Comparison of ENCODE assay signal across 16 cellular contexts in the genomic region with DNA sequence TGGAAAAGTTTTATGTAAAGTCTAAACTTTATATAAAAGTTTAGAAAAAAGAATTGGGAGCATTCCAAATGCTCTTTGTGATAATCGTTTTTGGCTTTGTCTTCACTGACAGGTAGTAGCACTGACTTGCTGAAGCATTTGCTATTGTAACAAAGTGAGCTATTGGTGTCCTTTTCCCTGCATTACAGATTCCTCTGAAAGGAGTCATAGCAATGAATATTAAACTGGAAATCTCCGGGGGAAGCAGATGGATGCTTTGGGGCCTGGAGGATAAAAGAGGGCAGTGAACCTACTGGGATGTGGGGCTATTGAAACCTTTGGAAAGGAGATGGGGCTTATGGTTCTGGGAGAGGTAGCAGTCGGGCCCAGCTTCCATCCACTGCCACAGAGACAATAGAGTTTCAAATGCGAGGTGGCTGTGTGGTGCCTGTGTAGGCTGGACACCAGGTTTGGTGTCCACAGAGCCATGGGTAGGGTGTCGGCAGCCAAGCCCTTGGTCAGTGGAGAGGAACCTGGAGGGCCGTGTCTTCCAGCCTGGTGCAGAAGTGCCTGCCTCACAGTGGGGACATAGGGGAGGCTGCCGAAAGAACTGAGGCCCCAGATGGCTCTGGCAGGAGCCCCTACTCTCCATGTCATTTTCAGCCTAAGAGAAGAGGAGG. TPM values are rescaled to one million over a fixed set of nuclear protein-coding genes. Genes with fewer than 3 reads are reported as not detected.
DNase-seq lines count a peak whose midpoint lies in the region; ATAC-seq lines count a peak whose summit lies in the region.
"Had no signal": no experiment of that assay in that cellular context is flagged by ENCODE, and none has a peak within 500 bp of the region (broad histone marks: within the 10 kb centered on the region; RNA-seq: fewer than 3 reads in every experiment).

No MANE protein-coding gene starts in this region.

- H2BK5ac ChIP-seq in neuronal stem cell (ENCODE audit: low read length): no peak overlapping the region

- no peak overlapping the region for H3K4me3 Mint-ChIP-seq in dendritic cell treated with granulocyte-macrophage colony-stimulating factor and Interleukin-4, amounts not matched to agents 40 ng/mL and 50 ng/mL, for 4 days
- H3K4me3 Mint-ChIP-seq: activated B cell treated with CpG ODN at 0.5 μM for 24 hours; activated naive CD8-positive, alpha-beta T cell had no signal

- no peaks in the 10 kb centered on the region for H3K27me3 ChIP-seq in BLaER1 treated with 17β-estradiol and CSF1 and Interleukin-3, amounts not matched to agents 10 nM and 100 nM
- H3K27me3 ChIP-seq in neuronal stem cell (ENCODE audit: control insufficient read depth in 3 of 3, insufficient read depth in 3 of 3, low read depth in 1 of 3, low read length in 3 of 3): no peaks in the 10 kb centered on the region
- H3K27me3 ChIP-seq: BLaER1, pancreas, thyroid gland had no signal

- H3K27me3 Mint-ChIP-seq in dendritic cell treated with granulocyte-macrophage colony-stimulating factor and Interleukin-4, amounts not matched to agents 40 ng/mL and 50 ng/mL, for 4 days: no peaks in the 10 kb centered on the region
- H3K27me3 Mint-ChIP-seq: activated naive CD8-positive, alpha-beta T cell had no signal

- H3K9me3 ChIP-seq in BLaER1 treated with 17β-estradiol and CSF1 and Interleukin-3, amounts not matched to agents 10 nM and 100 nM (replicated peaks in 1 of 11): 0 out of 22 replicates have a peak, but pooled peaks cover 0 to 4% (median 0%) of the 10 kb centered on the region in 11 experiments
- H3K9me3 ChIP-seq in neuronal stem cell (replicated peaks in 1 of 2; ENCODE audit: control insufficient read depth in 2 of 2, insufficient read depth in 1 of 2, low read depth in 1 of 2, low read length in 2 of 2): peaks cover 0 to 2% of the 10 kb centered on the region in 2 donors
- H3K9me3 ChIP-seq: BLaER1, pancreas, thyroid gland had no signal

- no peaks in the 10 kb centered on the region for H3K79me1 ChIP-seq in neuronal stem cell (ENCODE audit: low read depth, low read length)

- H2AK5ac ChIP-seq in neuronal stem cell (ENCODE audit: low read depth, low read length): no peak overlapping the region

- DNase-seq in LHCN-M2 (ENCODE audit: low read depth) (peak; percentile 69), neuronal stem cell (ENCODE audit: low spot score) (no peak), COR-L47 (lab: John Stamatoyannopoulos, UW) (no peak), superior temporal gyrus (ENCODE audit: extremely low spot score) (no peak), NCI-H748 (lab: John Stamatoyannopoulos, UW; ENCODE audit: unreplicated experiment) (no peak)
- DNase-seq: activated B cell treated with CpG ODN at 0.5 μM for 24 hours, NCI-H2081 treated with DMSO at 0.1 percent for 48 hours, pancreas had no signal

- H3K27ac Mint-ChIP-seq in dendritic cell treated with granulocyte-macrophage colony-stimulating factor and Interleukin-4, amounts not matched to agents 40 ng/mL and 50 ng/mL, for 4 days: peak overlapping the region; percentile 90
- H3K27ac Mint-ChIP-seq: activated naive CD8-positive, alpha-beta T cell had no signal

- peak overlapping the region; percentile 5 for H3K18ac ChIP-seq in neuronal stem cell (ENCODE audit: low read length)

- no peak for ATAC-seq in GM21381 (IDR thresholded peaks at IDR 0.05; ENCODE audit: unreplicated experiment)

- H3K9ac ChIP-seq in BLaER1 treated with 17β-estradiol and CSF1 and Interleukin-3, amounts not matched to agents 10 nM and 100 nM: peak overlapping the region in 7 of 11 experiments; percentile 7 to 53 (median 19); a peak in 7 of 22 replicates
- no peak overlapping the region for H3K9ac ChIP-seq in neuronal stem cell (ENCODE audit: low read depth, low read length, poor library complexity)
- H3K9ac ChIP-seq: BLaER1 had no signal

- no peak overlapping the region for H2BK12ac ChIP-seq in neuronal stem cell (ENCODE audit: low read length)

- H3K23ac ChIP-seq in neuronal stem cell (ENCODE audit: low read depth, low read length, poor library complexity): no peak overlapping the region

- peaks cover 40 to 92% (median 75%) of the 10 kb centered on the region in 10 experiments for H3K4me1 ChIP-seq in BLaER1 treated with 17β-estradiol and CSF1 and Interleukin-3, amounts not matched to agents 10 nM and 100 nM
- peaks cover 6 to 14% of the 10 kb centered on the region in 2 donors for H3K4me1 ChIP-seq in neuronal stem cell (ENCODE audit: control insufficient read depth in 2 of 2, insufficient read depth in 1 of 2, low read depth in 1 of 2, low read length in 2 of 2)

- H3K36me3 Mint-ChIP-seq in dendritic cell treated with granulocyte-macrophage colony-stimulating factor and Interleukin-4, amounts not matched to agents 40 ng/mL and 50 ng/mL, for 4 days (ENCODE audit: low read depth): no peaks in the 10 kb centered on the region
- H3K36me3 Mint-ChIP-seq: activated naive CD8-positive, alpha-beta T cell had no signal

- H4K8ac ChIP-seq in neuronal stem cell (ENCODE audit: low read depth, low read length): no peak overlapping the region

- no peak overlapping the region for H3K14ac ChIP-seq in neuronal stem cell (ENCODE audit: low read length)

- peaks cover 71% of the 10 kb centered on the region for H3K4me1 Mint-ChIP-seq in dendritic cell treated with granulocyte-macrophage colony-stimulating factor and Interleukin-4, amounts not matched to agents 40 ng/mL and 50 ng/mL, for 4 days (ENCODE audit: low read depth)

- no peak overlapping the region for H4K91ac ChIP-seq in neuronal stem cell (ENCODE audit: low read depth, low read length, poor library complexity)

- no peaks in the 10 kb centered on the region for H3K36me3 ChIP-seq in BLaER1 treated with 17β-estradiol and CSF1 and Interleukin-3, amounts not matched to agents 10 nM and 100 nM
- H3K36me3 ChIP-seq in neuronal stem cell (replicated peaks in 1 of 2; ENCODE audit: control insufficient read depth in 2 of 2, insufficient read depth in 2 of 2, low read length in 2 of 2): no peaks in the 10 kb centered on the region
- H3K36me3 ChIP-seq: BLaER1, pancreas, thyroid gland had no signal

- no peak overlapping the region for H3K4ac ChIP-seq in neuronal stem cell (ENCODE audit: low read length)

- H3K27ac ChIP-seq in BLaER1 treated with 17β-estradiol and CSF1 and Interleukin-3, amounts not matched to agents 10 nM and 100 nM: peak overlapping the region in 10 of 11 experiments; percentile 16 to 74 (median 60); a peak in 17 of 22 replicates
- H3K27ac ChIP-seq in neuronal stem cell (replicated peaks; ENCODE audit: low read length): no peak overlapping the region
- H3K27ac ChIP-seq: BLaER1 had no signal

- H3K9me3 Mint-ChIP-seq in dendritic cell treated with granulocyte-macrophage colony-stimulating factor and Interleukin-4, amounts not matched to agents 40 ng/mL and 50 ng/mL, for 4 days: no peaks in the 10 kb centered on the region
- H3K9me3 Mint-ChIP-seq: activated B cell treated with CpG ODN at 0.5 μM for 24 hours had no signal

- no peak overlapping the region for H2BK120ac ChIP-seq in neuronal stem cell (ENCODE audit: low read depth, low read length)

- no peak overlapping the region for H2BK15ac ChIP-seq in neuronal stem cell (ENCODE audit: low read length)

- peak overlapping the region in 8 of 11 experiments; percentile 16 to 90 (median 68); a peak in 16 of 22 replicates for H3K4me2 ChIP-seq in BLaER1 treated with 17β-estradiol and CSF1 and Interleukin-3, amounts not matched to agents 10 nM and 100 nM
- no peak overlapping the region for H3K4me2 ChIP-seq in neuronal stem cell (ENCODE audit: insufficient read depth, low read length, poor library complexity, severe bottlenecking)
- H3K4me2 ChIP-seq: BLaER1 had no signal

- H4K20me1 ChIP-seq in BLaER1 treated with 17β-estradiol and CSF1 and Interleukin-3, amounts not matched to agents 10 nM and 100 nM: no peaks in the 10 kb centered on the region
- H4K20me1 ChIP-seq: BLaER1 had no signal

- intact Hi-C loops in dendritic cell treated with granulocyte-macrophage colony-stimulating factor and Interleukin-4, amounts not matched to agents 40 ng/mL and 50 ng/mL, for 4 days (cut with micrococcal nuclease): loop anchor here (10.0 kb wide), 2 partner anchors 49 to 369 kb away; partner anchors contain the start of gene FAM234B

- peak overlapping the region; percentile 79 for H2AFZ ChIP-seq in neuronal stem cell (ENCODE audit: low read length)

- H3K4me3 ChIP-seq in BLaER1 treated with 17β-estradiol and CSF1 and Interleukin-3, amounts not matched to agents 10 nM and 100 nM: no peak overlapping the region
- H3K4me3 ChIP-seq in neuronal stem cell (ENCODE audit: low read length in 2 of 2): no peak overlapping the region
- H3K4me3 ChIP-seq: BLaER1, pancreas, thyroid gland had no signal

- no CpG with 5 or more reads among the region's 7 CpGs for WGBS in neuronal stem cell (ENCODE audit: extremely low coverage in 2 of 2, insufficient read length in 2 of 2, insufficient replicate concordance in 1 of 2), 2 donors

RNA-seq across cellular contexts. Expression of gene GSG1, which starts 10.1 kb away (rescaled TPM):
- total RNA-seq in LHCN-M2 (2014; rRNA removed): 6.7 and 9.0 TPM in 2 replicates
- polyA plus RNA-seq in LHCN-M2 (2012): 8.0 TPM
- 0.04 TPM for polyA plus RNA-seq in neuronal stem cell (2013, experiment 1 of 2)
- not detected for polyA plus RNA-seq in neuronal stem cell (2013, experiment 2 of 2)
- total RNA-seq: activated B cell treated with CpG ODN at 0.5 μM for 24 hours, cerebellum, mesenteric fat pad had no signal

RNA-seq across cellular contexts. Expression of gene FAM234B, which starts 49.1 kb away (rescaled TPM):
- total RNA-seq in LHCN-M2 (2014; rRNA removed): 9.1 and 9.2 TPM in 2 replicates
- 3.7 TPM for polyA plus RNA-seq in LHCN-M2 (2012)
- polyA plus RNA-seq in neuronal stem cell (2013, experiment 1 of 2): 15.9 TPM
- polyA plus RNA-seq in neuronal stem cell (2013, experiment 2 of 2): 15.5 TPM
